ENCODE assay signal across 2 cellular contexts in the genomic region with DNA sequence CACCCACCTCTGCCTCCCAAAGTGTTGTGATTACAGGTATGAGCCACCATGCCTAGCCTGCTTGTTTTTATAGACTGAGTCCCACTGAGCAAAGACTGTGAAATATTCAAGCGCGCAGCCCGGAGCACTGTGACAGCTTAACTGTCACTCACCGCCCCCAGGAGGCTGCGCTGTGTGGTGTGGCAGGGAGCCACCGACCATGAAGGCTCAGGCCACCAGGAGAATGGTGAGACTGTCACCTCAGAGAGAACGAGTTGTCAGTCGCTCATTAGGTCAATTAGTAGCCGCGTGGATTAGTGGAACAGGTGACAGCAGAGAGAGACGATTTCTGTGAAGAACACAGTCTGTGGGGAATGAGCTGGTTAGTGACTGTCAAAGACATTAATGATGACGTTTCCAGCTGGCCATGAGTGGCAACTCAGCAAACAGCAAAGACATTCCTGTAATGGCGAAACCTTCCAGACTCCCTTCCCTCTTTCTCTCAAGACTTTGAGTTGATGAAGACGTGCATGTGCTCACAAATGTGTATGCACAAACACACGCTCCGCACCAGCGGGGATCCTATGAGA.
TF ChIP-seq lines count a peak whose summit lies in the region.

No MANE protein-coding gene starts in this region.

TF ChIP-seq in IMR-90, 13 proteins besides CTCF, POLR2A, EP300 and RAD21 (continued from another document):
- TF ChIP-seq NFE2L2 (IDR thresholded peaks at IDR 0.05; ENCODE audit: low read depth, low read length) (no peak), BHLHE40 (IDR thresholded peaks at IDR 0.05; ENCODE audit: low read depth, low read length) (no peak), FOS (IDR thresholded peaks at IDR 0.05; ENCODE audit: low read depth, low read length) (no peak), MAZ (IDR thresholded peaks at IDR 0.05; ENCODE audit: borderline replicate concordance, low read depth, low read length) (no peak), MXI1 (IDR thresholded peaks at IDR 0.05; ENCODE audit: borderline replicate concordance, low read depth, low read length) (no peak), CHD1 (IDR thresholded peaks at IDR 0.05; ENCODE audit: low read depth, low read length) (no peak), RCOR1 (IDR thresholded peaks at IDR 0.05; ENCODE audit: insufficient replicate concordance, low read length) (no peak), MAFK (IDR thresholded peaks at IDR 0.05; ENCODE audit: low read depth, low read length) (no peak), RFX5 (IDR thresholded peaks at IDR 0.05; ENCODE audit: low read depth, low read length) (no peak), SMC3 (IDR thresholded peaks at IDR 0.05; ENCODE audit: low read depth, low read length) (no peak)
- TF ChIP-seq, protein P1, sequence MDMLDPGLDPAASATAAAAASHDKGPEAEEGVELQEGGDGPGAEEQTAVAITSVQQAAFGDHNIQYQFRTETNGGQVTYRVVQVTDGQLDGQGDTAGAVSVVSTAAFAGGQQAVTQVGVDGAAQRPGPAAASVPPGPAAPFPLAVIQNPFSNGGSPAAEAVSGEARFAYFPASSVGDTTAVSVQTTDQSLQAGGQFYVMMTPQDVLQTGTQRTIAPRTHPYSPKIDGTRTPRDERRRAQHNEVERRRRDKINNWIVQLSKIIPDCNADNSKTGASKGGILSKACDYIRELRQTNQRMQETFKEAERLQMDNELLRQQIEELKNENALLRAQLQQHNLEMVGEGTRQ (IDR thresholded peaks at IDR 0.05; ENCODE audit: low read depth, low read length) = no peak

TF ChIP-seq in neural cell, 6 proteins besides CTCF, POLR2A, EP300 and RAD21 (continued from another document):
- TF ChIP-seq, protein P2, sequence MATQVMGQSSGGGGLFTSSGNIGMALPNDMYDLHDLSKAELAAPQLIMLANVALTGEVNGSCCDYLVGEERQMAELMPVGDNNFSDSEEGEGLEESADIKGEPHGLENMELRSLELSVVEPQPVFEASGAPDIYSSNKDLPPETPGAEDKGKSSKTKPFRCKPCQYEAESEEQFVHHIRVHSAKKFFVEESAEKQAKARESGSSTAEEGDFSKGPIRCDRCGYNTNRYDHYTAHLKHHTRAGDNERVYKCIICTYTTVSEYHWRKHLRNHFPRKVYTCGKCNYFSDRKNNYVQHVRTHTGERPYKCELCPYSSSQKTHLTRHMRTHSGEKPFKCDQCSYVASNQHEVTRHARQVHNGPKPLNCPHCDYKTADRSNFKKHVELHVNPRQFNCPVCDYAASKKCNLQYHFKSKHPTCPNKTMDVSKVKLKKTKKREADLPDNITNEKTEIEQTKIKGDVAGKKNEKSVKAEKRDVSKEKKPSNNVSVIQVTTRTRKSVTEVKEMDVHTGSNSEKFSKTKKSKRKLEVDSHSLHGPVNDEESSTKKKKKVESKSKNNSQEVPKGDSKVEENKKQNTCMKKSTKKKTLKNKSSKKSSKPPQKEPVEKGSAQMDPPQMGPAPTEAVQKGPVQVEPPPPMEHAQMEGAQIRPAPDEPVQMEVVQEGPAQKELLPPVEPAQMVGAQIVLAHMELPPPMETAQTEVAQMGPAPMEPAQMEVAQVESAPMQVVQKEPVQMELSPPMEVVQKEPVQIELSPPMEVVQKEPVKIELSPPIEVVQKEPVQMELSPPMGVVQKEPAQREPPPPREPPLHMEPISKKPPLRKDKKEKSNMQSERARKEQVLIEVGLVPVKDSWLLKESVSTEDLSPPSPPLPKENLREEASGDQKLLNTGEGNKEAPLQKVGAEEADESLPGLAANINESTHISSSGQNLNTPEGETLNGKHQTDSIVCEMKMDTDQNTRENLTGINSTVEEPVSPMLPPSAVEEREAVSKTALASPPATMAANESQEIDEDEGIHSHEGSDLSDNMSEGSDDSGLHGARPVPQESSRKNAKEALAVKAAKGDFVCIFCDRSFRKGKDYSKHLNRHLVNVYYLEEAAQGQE (IDR thresholded peaks at IDR 0.05; ENCODE audit: borderline replicate concordance) = no peak
- TF ChIP-seq POLR2AphosphoS5 (IDR thresholded peaks at IDR 0.05) (no peak), MXI1 (conservative IDR thresholded peaks at IDR 0.05; ENCODE audit: poor library complexity, severe bottlenecking) (no peak), TAF1 (IDR thresholded peaks at IDR 0.05; ENCODE audit: low read depth) (no peak), SMC3 (conservative IDR thresholded peaks at IDR 0.05; ENCODE audit: poor library complexity) (no peak)
